ENCODE assay signal across 31 cellular contexts in the genomic region with DNA sequence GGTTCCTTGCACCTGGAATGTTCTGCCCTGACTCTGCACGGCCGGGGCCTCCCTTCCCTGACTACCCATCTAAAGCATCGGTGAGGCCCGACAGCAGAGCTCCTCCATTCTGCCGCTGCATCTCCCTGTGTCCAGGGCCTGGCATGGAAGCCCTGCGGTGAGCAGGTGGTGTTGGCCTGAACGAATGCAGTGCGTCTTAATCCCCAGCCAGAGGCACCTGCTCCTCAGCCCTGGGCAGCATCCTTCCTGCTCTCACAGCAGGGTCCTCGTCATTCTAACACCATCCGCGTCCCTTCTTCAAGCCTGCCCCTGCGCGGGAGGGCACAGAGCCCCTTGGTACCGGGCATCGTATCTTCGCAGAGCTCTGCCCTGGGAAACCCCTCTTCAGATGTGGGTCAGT.
"Had no signal": no experiment of that assay in that cellular context is flagged by ENCODE, and none has a peak within 500 bp of the region (broad histone marks: within the 10 kb centered on the region; RNA-seq: fewer than 3 reads in every experiment).

No MANE protein-coding gene starts in this region.

- ATAC-seq: activated naive CD4-positive, alpha-beta T cell treated with anti-CD3 and anti-CD28 coated beads, Interleukin-2, amount 50 U/mL, for 72 hours; activated naive CD8-positive, alpha-beta T cell treated with anti-CD3 and anti-CD28 coated beads, Interleukin-2, amount 50 U/mL, for 24 hours; activated T-cell treated with anti-CD3 and anti-CD28 coated beads, Interleukin-2, amount 50 U/mL, for 4 hours; body of pancreas had no signal

- DNase-seq: activated CD4-positive, alpha-beta memory T cell treated with anti-CD3 and anti-CD28 coated beads for 36 hours; activated CD4-positive, alpha-beta T cell treated with anti-CD3 and anti-CD28 coated beads, Interleukin-2, amount 10 ng/mL, durations not matched to agents 7 days and 5 days; activated CD4-positive, CD25-positive, alpha-beta regulatory T cell; activated CD8-positive, alpha-beta memory T cell treated with anti-CD3 and anti-CD28 coated beads for 24 hours; activated effector memory CD4-positive, alpha-beta T cell treated with anti-CD3 and anti-CD28 coated beads, Interleukin-2, amount 50 U/mL, for 16 hours; activated naive CD4-positive, alpha-beta T cell treated with Interleukin-2 at 50 U/mL for 16 hours; activated naive CD8-positive, alpha-beta T cell treated with anti-CD3 and anti-CD28 coated beads, Interleukin-2, amount 50 U/mL, for 24 hours; activated T-cell treated with anti-CD3 and anti-CD28 coated beads, Interleukin-2, amount 50 U/mL, for 4 hours; amniotic stem cell; body of pancreas; central memory CD4-positive, alpha-beta T cell; MG63; MV-4-11; NCI-H1092 treated with DMSO at 0.1 percent for 48 hours; NCI-H1436; NCI-H187; NCI-H2081; NCI-H2171; NCI-H2227 treated with DMSO at 0.1 percent for 48 hours; NCI-H446 treated with DMSO at 0.1 percent for 48 hours; NCI-H526 treated with DMSO at 0.1 percent for 48 hours; Peyer's patch; SJCRH30; SK-N-SH; T-helper 1 cell had no signal

- FAIRE-seq: bronchial epithelial cell had no signal

- H3K9ac ChIP-seq: KMS-11, SK-N-SH had no signal

- H3K36me3 ChIP-seq: ascending aorta, MG63, Peyer's patch, SJCRH30 had no signal

- H3K4me3 ChIP-seq: ascending aorta, body of pancreas, MG63, Peyer's patch, SJCRH30 had no signal

- H3K4me2 ChIP-seq: KMS-11, SK-N-SH had no signal

- H3K9me3 ChIP-seq: ascending aorta, body of pancreas, MG63, Peyer's patch, SJCRH30, SK-N-SH had no signal

- H3K27ac ChIP-seq: ascending aorta, body of pancreas, KMS-11, Peyer's patch, RWPE1, SJCRH30, VCaP had no signal

- H3K4me1 ChIP-seq: SJCRH30 had no signal

- H3K27me3 ChIP-seq: body of pancreas had no signal
